Comparison of ENCODE assay signal across 1 cellular context in genomic region chr5:134524219-134524825, GRCh38.
TF ChIP-seq lines count a peak whose summit lies in the region.

No MANE protein-coding gene starts in this region.

TF ChIP-seq in H1, 55 proteins besides CTCF, POLR2A, EP300 and RAD21 (continued from another document):
- TF ChIP-seq GTF2F1 (IDR thresholded peaks at IDR 0.05; ENCODE audit: borderline replicate concordance, low read depth, low read length) (no peak), SIRT6 (IDR thresholded peaks at IDR 0.05; ENCODE audit: low read length) (no peak), BRCA1 (IDR thresholded peaks at IDR 0.05; ENCODE audit: low read depth, low read length) (no peak), CEBPB (IDR thresholded peaks at IDR 0.05; ENCODE audit: low read depth, low read length) (no peak), JUN (IDR thresholded peaks at IDR 0.05; ENCODE audit: low read depth, low read length) (no peak), NRF1 (IDR thresholded peaks at IDR 0.05; ENCODE audit: low read depth, low read length) (no peak), POU5F1 (IDR thresholded peaks at IDR 0.05; ENCODE audit: low read depth, low read length) (no peak), ZNF274 (IDR thresholded peaks at IDR 0.05; ENCODE audit: borderline replicate concordance, extremely low read depth, low read length) (no peak), PHF8 (conservative IDR thresholded peaks at IDR 0.05; ENCODE audit: low read depth, low read length) (peak; percentile 35; the same call in 1 of the 2 replicates), GABPA (IDR thresholded peaks at IDR 0.05; ENCODE audit: borderline replicate concordance, insufficient read depth, low read length) (0 out of 2 replicates have a peak, but pooled peaks have one; percentile 43), RFX5 (IDR thresholded peaks at IDR 0.05; ENCODE audit: borderline replicate concordance, low read depth, low read length) (no peak), CBX8 (IDR thresholded peaks at IDR 0.05; ENCODE audit: borderline replicate concordance, low read depth, low read length) (no peak), FOSL1 (IDR thresholded peaks at IDR 0.05; ENCODE audit: insufficient read depth, low read depth, low read length) (no peak), YY1 (IDR thresholded peaks at IDR 0.05; ENCODE audit: low read depth, low read length) (0 out of 2 replicates have a peak, but pooled peaks have one; percentile 11), CHD2 (IDR thresholded peaks at IDR 0.05; ENCODE audit: low read length) (no peak), MAFK (IDR thresholded peaks at IDR 0.05; ENCODE audit: low read depth, low read length) (no peak), POLR2AphosphoS5 (IDR thresholded peaks at IDR 0.05; ENCODE audit: low read depth, low read length) (peak; percentile 53; the same call in 1 of the 2 replicates), KDM1A (IDR thresholded peaks at IDR 0.05; ENCODE audit: borderline replicate concordance, low read length) (no peak), CHD7 (IDR thresholded peaks at IDR 0.05; ENCODE audit: insufficient replicate concordance, low read length) (no peak), SUZ12 (IDR thresholded peaks at IDR 0.05; ENCODE audit: low read length) (no peak), ATF3 (IDR thresholded peaks at IDR 0.05; ENCODE audit: insufficient read depth, low read depth, low read length) (no peak), SIN3A (conservative IDR thresholded peaks at IDR 0.05 in 1 of 2, IDR thresholded peaks at IDR 0.05 in 1 of 2; ENCODE audit: low read depth in 1 of 2, low read length in 2 of 2) (peak; percentile 39 to 82; a peak in 2 of 4 replicates), USF2 (IDR thresholded peaks at IDR 0.05; ENCODE audit: low read length) (no peak), ATF2 (IDR thresholded peaks at IDR 0.05; ENCODE audit: low read length) (0 out of 2 replicates have a peak, but pooled peaks have one; percentile 9), SP1 (IDR thresholded peaks at IDR 0.05; ENCODE audit: low read depth, low read length) (peak; percentile 57; the same call in 1 of the 2 replicates), MAX (IDR thresholded peaks at IDR 0.05) (peak; percentile 93), EZH2 (IDR thresholded peaks at IDR 0.05; ENCODE audit: low read depth, low read length, severe bottlenecking) (no peak), TEAD4 (IDR thresholded peaks at IDR 0.05; ENCODE audit: low read depth, low read length) (0 out of 2 replicates have a peak, but pooled peaks have one; percentile 2), CBX5 (IDR thresholded peaks at IDR 0.05; ENCODE audit: low read depth, low read length) (no peak), HDAC2 (IDR thresholded peaks at IDR 0.05; ENCODE audit: borderline replicate concordance in 1 of 2, low read depth in 2 of 2, low read length in 2 of 2) (peak in 1 of 2 experiments; percentile 43; a peak in 1 of 4 replicates), RXRA (IDR thresholded peaks at IDR 0.05; ENCODE audit: insufficient read depth, low read depth, low read length) (no peak), TAF1 (IDR thresholded peaks at IDR 0.05; ENCODE audit: low read depth, low read length) (peak; percentile 76; the same call in 1 of the 2 replicates), EGR1 (IDR thresholded peaks at IDR 0.05; ENCODE audit: borderline replicate concordance, low read depth, low read length) (peak; percentile 44; the same call in 1 of the 2 replicates)
TF ChIP-seq in H1: peak in this region for 21.
